ENCODE assay signal across 15 cellular contexts in genomic region chr17:67239597-67239996, GRCh38. TPM values are rescaled to one million over a fixed set of nuclear protein-coding genes. Genes with fewer than 3 reads are reported as not detected.
DNase-seq lines count a peak whose midpoint lies in the region; ATAC-seq and TF ChIP-seq lines count a peak whose summit lies in the region.
"Had no signal": no experiment of that assay in that cellular context is flagged by ENCODE, and none has a peak within 500 bp of the region (broad histone marks: within the 10 kb centered on the region; RNA-seq: fewer than 3 reads in every experiment).

No MANE protein-coding gene starts in this region.

- peaks cover 45% of the 10 kb centered on the region for H3K4me1 ChIP-seq in GM23248 (ENCODE audit: insufficient read depth)
- peaks cover 25% of the 10 kb centered on the region for H3K4me1 ChIP-seq in foreskin keratinocyte
- H3K4me1 ChIP-seq in gastrocnemius medialis = peaks cover 48 to 49% of the 10 kb centered on the region in 2 donors

- no peak for TF ChIP-seq POLR2A in gastrocnemius medialis (IDR thresholded peaks at IDR 0.05)

- peaks cover 42% of the 10 kb centered on the region for H3K4me1 Mint-ChIP-seq in activated T-helper 2 cell treated with anti-CD3 and anti-CD28 coated beads, Interferon-gamma antibody, Interleukin-2, Interleukin-4, amounts not matched to agents 10 μg/mL and 5 μg/mL and 100 μg/mL, durations not matched to agents 14 hours and 24 hours and 36 hours (ENCODE audit: low read depth)

- H3K9me3 Mint-ChIP-seq in activated T-helper 2 cell treated with anti-CD3 and anti-CD28 coated beads, Interferon-gamma antibody, Interleukin-2, Interleukin-4, amounts not matched to agents 10 μg/mL and 5 μg/mL and 100 μg/mL, durations not matched to agents 14 hours and 24 hours and 36 hours = no peaks in the 10 kb centered on the region
- H3K9me3 Mint-ChIP-seq: activated naive CD4-positive, alpha-beta T cell treated with anti-CD3 and anti-CD28 coated beads, Interleukin-2, amount 10 ng/mL, durations not matched to agents 7 days and 5 days had no signal

- intact Hi-C loops in activated T-helper 2 cell treated with anti-CD3 and anti-CD28 coated beads, Interferon-gamma antibody, Interleukin-2, Interleukin-4, amounts not matched to agents 10 μg/mL and 5 μg/mL and 100 μg/mL, durations not matched to agents 14 hours and 24 hours and 36 hours (cut with micrococcal nuclease) = no loop called here
- intact Hi-C loops in gastrocnemius medialis (cut with DNase I; ENCODE audit: low total_unique reads) (no loop called here), left ventricle myocardium superior (cut with micrococcal nuclease) (no loop called here)

- H3K9me2 ChIP-seq in GM23248 (ENCODE audit: insufficient read depth) = no peaks in the 10 kb centered on the region

- H3K4me2 ChIP-seq in GM23248 (ENCODE audit: unreplicated experiment) = peak overlapping the region; percentile 44

- H3K4me3 ChIP-seq in GM23248 = peak overlapping the region; percentile 17
- no peak overlapping the region for H3K4me3 ChIP-seq in gastrocnemius medialis
- H3K4me3 ChIP-seq in coronary artery = no peak overlapping the region
- H3K4me3 ChIP-seq: colonic mucosa, heart left ventricle had no signal

- H3K27me3 Mint-ChIP-seq in activated T-helper 2 cell treated with anti-CD3 and anti-CD28 coated beads, Interferon-gamma antibody, Interleukin-2, Interleukin-4, amounts not matched to agents 10 μg/mL and 5 μg/mL and 100 μg/mL, durations not matched to agents 14 hours and 24 hours and 36 hours (ENCODE audit: low read depth) = no peaks in the 10 kb centered on the region
- H3K27me3 Mint-ChIP-seq: activated naive CD4-positive, alpha-beta T cell treated with anti-CD3 and anti-CD28 coated beads, Interleukin-2, amount 10 ng/mL, durations not matched to agents 7 days and 5 days had no signal

- peaks cover 83% of the 10 kb centered on the region for H3K36me3 Mint-ChIP-seq in activated T-helper 2 cell treated with anti-CD3 and anti-CD28 coated beads, Interferon-gamma antibody, Interleukin-2, Interleukin-4, amounts not matched to agents 10 μg/mL and 5 μg/mL and 100 μg/mL, durations not matched to agents 14 hours and 24 hours and 36 hours (ENCODE audit: low read depth)

- peak overlapping the region; percentile 35 for H3K9ac ChIP-seq in GM23248

- H3K27me3 ChIP-seq in GM23248 (replicated peaks; ENCODE audit: insufficient read depth) = no peaks in the 10 kb centered on the region
- H3K27me3 ChIP-seq in foreskin keratinocyte = no peaks in the 10 kb centered on the region
- no peaks in the 10 kb centered on the region for H3K27me3 ChIP-seq in gastrocnemius medialis
- H3K27me3 ChIP-seq: colonic mucosa, heart left ventricle had no signal

- TF ChIP-seq CTCF in foreskin keratinocyte (conservative IDR thresholded peaks at IDR 0.05) = no peak
- TF ChIP-seq CTCF in gastrocnemius medialis (IDR thresholded peaks at IDR 0.05 in 4 of 5, conservative IDR thresholded peaks at IDR 0.05 in 1 of 5) = no peak
- no peak for TF ChIP-seq CTCF in coronary artery (IDR thresholded peaks at IDR 0.05)

- peak overlapping the region; percentile 53 for H3K27ac Mint-ChIP-seq in activated T-helper 2 cell treated with anti-CD3 and anti-CD28 coated beads, Interferon-gamma antibody, Interleukin-2, Interleukin-4, amounts not matched to agents 10 μg/mL and 5 μg/mL and 100 μg/mL, durations not matched to agents 14 hours and 24 hours and 36 hours
- H3K27ac Mint-ChIP-seq: activated naive CD4-positive, alpha-beta T cell treated with anti-CD3 and anti-CD28 coated beads, Interleukin-2, amount 10 ng/mL, durations not matched to agents 7 days and 5 days had no signal

- ATAC-seq in foreskin keratinocyte (peak; percentile 84), gastrocnemius medialis (peak; percentile 43 to 84), left ventricle myocardium superior (no peak)

- in situ Hi-C loops in GM23248 (cut with MboI) (no loop called here), gastrocnemius medialis (cut with MboI; ENCODE audit: low sequenced_read_pairs in 4 of 4) (no loop called here)

- DNase-seq in GM23248 = peak; percentile 88
- no peak for DNase-seq in activated T-helper 2 cell treated with anti-CD3 and anti-CD28 coated beads, Interferon-gamma antibody, Interleukin-2, Interleukin-4, amounts not matched to agents 10 μg/mL and 5 μg/mL and 100 μg/mL, durations not matched to agents 14 hours and 24 hours and 36 hours (ENCODE audit: low spot score)
- DNase-seq in foreskin keratinocyte = peak in 1 of 2 donors; percentile 68
- no peak for DNase-seq in gastrocnemius medialis
- DNase-seq in coronary artery (ENCODE audit: low spot score) = no peak
- DNase-seq in RPMI8226 = no peak
- no peak for DNase-seq in left ventricle myocardium superior
- no peak for DNase-seq in Ammon's horn (ENCODE audit: low spot score)
- DNase-seq: activated naive CD4-positive, alpha-beta T cell treated with anti-CD3 and anti-CD28 coated beads, Interleukin-2, amount 10 ng/mL, durations not matched to agents 7 days and 5 days; colonic mucosa; COR-L47; heart left ventricle; stimulated activated CD4-positive, alpha-beta T cell treated with anti-CD3 and anti-CD28 coated beads, Interleukin-4, amount 100 ng/mL, for 24 hours; T-helper 1 cell had no signal

- H3K9me3 ChIP-seq in GM23248 (ENCODE audit: low read depth) (no peaks in the 10 kb centered on the region), gastrocnemius medialis (no peaks in the 10 kb centered on the region)
- H3K9me3 ChIP-seq: colonic mucosa, heart left ventricle had no signal

- H4K20me1 ChIP-seq in GM23248 (ENCODE audit: insufficient read depth) = peaks cover 4% of the 10 kb centered on the region; the same call in 1 of the 2 replicates

- H3K27ac ChIP-seq in GM23248 = peak overlapping the region; percentile 67
- H3K27ac ChIP-seq in foreskin keratinocyte = peak overlapping the region; percentile 22
- peak overlapping the region; percentile 45 to 98 (median 56) for H3K27ac ChIP-seq in gastrocnemius medialis
- H3K27ac ChIP-seq in coronary artery = no peak overlapping the region
- H3K27ac ChIP-seq: colonic mucosa, HL-60 had no signal

- peaks cover 17% of the 10 kb centered on the region for H3K36me3 ChIP-seq in GM23248 (ENCODE audit: low read depth)
- H3K36me3 ChIP-seq in gastrocnemius medialis = peaks cover 0 to 32% of the 10 kb centered on the region in 2 donors

- H2AFZ ChIP-seq in GM23248 = no peak overlapping the region

- H3F3A ChIP-seq in GM23248 (ENCODE audit: insufficient read depth) = peaks cover 35% of the 10 kb centered on the region

- peaks cover 94% of the 10 kb centered on the region for H3K79me2 ChIP-seq in GM23248 (ENCODE audit: insufficient read depth)

- WGBS in GM23248 (ENCODE audit: low coverage in 1 of 2, low lambda C conversion rate in 2 of 2, missing lambda C conversion rate in 2 of 2), 2 experiments = 0 to 7% methylated on average over 3 of the region's 3 CpGs

- no peak overlapping the region for H3K4me3 Mint-ChIP-seq in activated T-helper 2 cell treated with anti-CD3 and anti-CD28 coated beads, Interferon-gamma antibody, Interleukin-2, Interleukin-4, amounts not matched to agents 10 μg/mL and 5 μg/mL and 100 μg/mL, durations not matched to agents 14 hours and 24 hours and 36 hours (ENCODE audit: low read depth)
- H3K4me3 Mint-ChIP-seq: activated naive CD4-positive, alpha-beta T cell treated with anti-CD3 and anti-CD28 coated beads, Interleukin-2, amount 10 ng/mL, durations not matched to agents 7 days and 5 days had no signal

RNA-seq across cellular contexts. Expression of gene HELZ, which starts 5.4 kb away (rescaled TPM):
- 23.9 and 31.0 TPM in 2 replicates for total RNA-seq in GM23248 (2014; rRNA removed; shearing (Covaris generic))
- polyA plus RNA-seq in GM23248 (2016; fragmentation: Nextera tagmentation; extraction: Ambion mirVana) = 23.2 and 25.4 TPM in 2 replicates
- 67.1 and 71.7 TPM in 2 replicates for total RNA-seq in activated T-helper 2 cell treated with anti-CD3 and anti-CD28 coated beads, Interferon-gamma antibody, Interleukin-2, Interleukin-4, amounts not matched to agents 10 μg/mL and 5 μg/mL and 100 μg/mL, durations not matched to agents 14 hours and 24 hours and 36 hours
- total RNA-seq in foreskin keratinocyte = 25.5 and 30.2 TPM in 2 replicates
- 2.1 and 2.3 TPM in 2 replicates for polyA plus RNA-seq in foreskin keratinocyte
- 10 to 100 TPM; 21.0 to 47.0 (median 38.9) TPM for total RNA-seq in gastrocnemius medialis
- 35.4 TPM for total RNA-seq in left ventricle myocardium superior

Comparison
In these comparisons a context has a peak if more than half of its experiments do, and no peak if none do; other contexts are left out.
1. H3K27ac ChIP-seq: peak in GM23248 (single experiment), foreskin keratinocyte (single experiment) and gastrocnemius medialis (4 of 4); none in coronary artery (0 of 2).